ENCODE assay signal across 21 cellular contexts in the genomic region with DNA sequence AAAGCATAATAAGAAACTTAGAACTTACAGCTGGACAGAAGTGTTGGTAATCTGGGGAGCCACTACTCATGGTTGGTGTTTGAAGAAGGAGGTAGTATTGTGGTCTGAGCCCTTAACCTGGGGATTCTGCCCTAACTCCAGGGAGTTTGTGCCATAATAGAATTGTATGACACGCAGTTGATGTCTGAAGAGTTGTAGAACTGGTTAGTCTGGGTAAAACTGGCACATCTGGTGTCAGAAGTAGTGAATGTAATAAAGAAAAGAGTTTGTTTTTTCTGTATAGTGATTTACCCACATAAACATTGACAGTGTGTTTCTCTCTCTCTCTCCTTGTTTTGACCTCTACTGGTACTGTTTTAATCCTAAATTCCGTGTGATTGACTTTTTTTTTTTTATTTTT.
DNase-seq lines count a peak whose midpoint lies in the region; ATAC-seq, FAIRE-seq and TF ChIP-seq lines count a peak whose summit lies in the region.
"Had no signal": no experiment of that assay in that cellular context is flagged by ENCODE, and none has a peak within 500 bp of the region (broad histone marks: within the 10 kb centered on the region; RNA-seq: fewer than 3 reads in every experiment).

No MANE protein-coding gene starts in this region.

- no peak overlapping the region for H3K4me3 ChIP-seq in bronchial epithelial cell (ENCODE audit: low read depth, low read length)
- no peak overlapping the region for H3K4me3 ChIP-seq in mesendoderm (ENCODE audit: low read length)
- H3K4me3 ChIP-seq: A549, GM12878, K562 had no signal

- H3K27me3 ChIP-seq in bronchial epithelial cell (ENCODE audit: control insufficient read depth, insufficient read depth, low read length) (no peaks in the 10 kb centered on the region), mesendoderm (ENCODE audit: insufficient read depth, low read length, poor library complexity) (no peaks in the 10 kb centered on the region)

- no peak overlapping the region for H2BK120ac ChIP-seq in mesendoderm (ENCODE audit: low read depth, low read length)

- H3K4me2 ChIP-seq in mesendoderm (ENCODE audit: low read length), result no peak overlapping the region
- H3K4me2 ChIP-seq: A549 had no signal

- no peak overlapping the region for H3K23ac ChIP-seq in mesendoderm (ENCODE audit: low read length)

- no peak overlapping the region for H3K18ac ChIP-seq in mesendoderm (ENCODE audit: low read length)

- no peak for FAIRE-seq in bronchial epithelial cell (lab: Jason Lieb, UNC)
- FAIRE-seq: A549, GM12878, H1, HTR-8/SVneo, K562 had no signal

- peak; percentile 89 for DNase-seq in DMS53 (lab: John Stamatoyannopoulos, UW)
- DNase-seq in DMS53 treated with DMSO at 0.1 percent for 48 hours (lab: John Stamatoyannopoulos, UW; ENCODE audit: unreplicated experiment), result peak; percentile 83
- peak; percentile 33 for DNase-seq in bronchial epithelial cell (ENCODE audit: low read depth)
- DNase-seq in mesendoderm, result no peak
- no peak for DNase-seq in germinal center (ENCODE audit: low spot score)
- DNase-seq: AML-193; CD4-positive, alpha-beta T cell; DMS153; DND-41; EL; H9; IMR-90 had no signal

- no CpG with 5 or more reads among the region's 2 CpGs for WGBS in mesendoderm (ENCODE audit: extremely low coverage, insufficient coverage, low lambda C conversion rate)

- H3K79me2 ChIP-seq in mesendoderm (ENCODE audit: control insufficient read depth, insufficient read depth, low read length), result no peaks in the 10 kb centered on the region

- H3K56ac ChIP-seq in mesendoderm (ENCODE audit: low read length), result peak overlapping the region; percentile 40

- H3K36me3 ChIP-seq in bronchial epithelial cell (ENCODE audit: control insufficient read depth, insufficient read depth, low read length), result no peaks in the 10 kb centered on the region
- H3K36me3 ChIP-seq in mesendoderm (ENCODE audit: control insufficient read depth, insufficient read depth, low read length), result no peaks in the 10 kb centered on the region

- no peak overlapping the region for H3K4ac ChIP-seq in mesendoderm (ENCODE audit: low read depth, low read length)

- no peak overlapping the region for H2BK5ac ChIP-seq in mesendoderm (ENCODE audit: low read length)

- no peak overlapping the region for H4K5ac ChIP-seq in mesendoderm (ENCODE audit: low read length)

- H3K27ac ChIP-seq in mesendoderm (ENCODE audit: low read depth, low read length), result no peak overlapping the region
- H3K27ac ChIP-seq: A549, C4-2B, HL-60 had no signal

- H3K4me1 ChIP-seq in mesendoderm (ENCODE audit: control insufficient read depth, low read depth, low read length), result no peaks in the 10 kb centered on the region

- H4K8ac ChIP-seq in mesendoderm (ENCODE audit: low read depth, low read length), result no peak overlapping the region

- no peaks in the 10 kb centered on the region for H3K79me1 ChIP-seq in mesendoderm (ENCODE audit: low read length)

- no peak overlapping the region for H2BK15ac ChIP-seq in mesendoderm (replicated peaks; ENCODE audit: low read depth)

- no peak overlapping the region for H2AK5ac ChIP-seq in mesendoderm (ENCODE audit: low read length)

- ATAC-seq in HG02884 (IDR thresholded peaks at IDR 0.05; ENCODE audit: unreplicated experiment) (no peak), HG02885 (IDR thresholded peaks at IDR 0.05; ENCODE audit: poor library complexity, unreplicated experiment) (no peak)
- ATAC-seq: A549, GM12878, K562 had no signal

- TF ChIP-seq CTCF in bronchial epithelial cell (IDR thresholded peaks at IDR 0.05; ENCODE audit: insufficient read depth, low read length, severe bottlenecking), result no peak

- no peak overlapping the region for H3K9ac ChIP-seq in mesendoderm (ENCODE audit: low read length)

Comparison
In these comparisons a context has a peak if more than half of its experiments do, and no peak if none do; other contexts are left out.
1. DNase-seq: peak in DMS53 (single experiment), DMS53 treated with DMSO at 0.1 percent for 48 hours (single experiment) and bronchial epithelial cell (single experiment); none in mesendoderm (single experiment) and germinal center (single experiment).